Comparison of ENCODE assay signal across 8 cellular contexts in the genomic region with DNA sequence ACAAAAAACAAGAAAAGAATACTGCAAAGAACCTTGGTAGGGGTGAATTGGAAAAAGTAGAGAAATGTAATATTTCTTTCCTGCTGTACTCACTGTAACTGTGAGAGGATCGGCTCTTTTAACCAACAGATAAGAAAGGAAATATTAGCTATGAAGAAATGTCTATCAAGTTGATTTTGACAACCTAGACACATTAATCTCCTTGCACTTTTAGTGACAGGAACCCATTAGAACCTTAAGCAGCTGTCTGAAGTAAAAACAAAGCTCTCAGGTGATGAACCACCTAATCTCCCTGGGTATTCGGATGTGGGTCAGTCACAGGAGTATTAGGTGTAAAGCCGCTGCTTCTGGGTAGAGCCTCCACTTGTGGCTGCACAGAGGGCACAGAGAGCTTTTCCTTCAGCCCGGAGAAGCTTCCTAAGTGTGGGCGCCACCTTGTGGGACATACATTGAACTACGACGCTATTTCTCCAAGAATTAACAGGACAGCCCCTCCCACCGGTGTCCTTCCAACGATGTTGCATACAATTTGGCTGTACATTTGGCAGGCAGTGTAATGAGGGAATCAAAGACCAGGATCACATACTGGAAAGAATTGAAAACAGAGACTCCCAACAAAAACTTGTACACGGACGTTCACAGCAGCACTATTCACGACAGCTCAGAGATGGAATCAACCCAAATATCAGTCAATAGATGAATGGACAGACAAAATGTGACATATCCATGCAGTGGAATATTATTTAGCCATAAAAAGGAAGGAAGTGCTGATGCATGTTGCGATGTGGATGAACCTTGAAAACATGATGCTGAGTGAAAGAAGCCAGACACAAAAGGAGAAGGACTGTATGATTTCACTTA. TPM values are rescaled to one million over a fixed set of nuclear protein-coding genes. Genes with fewer than 3 reads are reported as not detected.
DNase-seq lines count a peak whose midpoint lies in the region; ATAC-seq, FAIRE-seq and TF ChIP-seq lines count a peak whose summit lies in the region.

No MANE protein-coding gene starts in this region.

- peak; percentile 57 for ATAC-seq in thoracic aorta (ENCODE audit: insufficient number of reproducible peaks, low FRiP score, low read depth)

- FAIRE-seq in frontal cortex (lab: Jason Lieb, UNC), result no peak

- no peaks in the 10 kb centered on the region for H3K9me3 ChIP-seq in SJSA1 (replicated peaks)
- no peaks in the 10 kb centered on the region for H3K9me3 ChIP-seq in thoracic aorta

- no peaks in the 10 kb centered on the region for H3K4me1 ChIP-seq in SJSA1 (replicated peaks)
- H3K4me1 ChIP-seq in thoracic aorta (ENCODE audit: control insufficient read depth in 1 of 2, low read depth in 2 of 2), result peaks cover 0 to 6% of the 10 kb centered on the region in 2 donors

- no peak overlapping the region for H3K4me3 ChIP-seq in AG10803 (ENCODE audit: low read length)
- H3K4me3 ChIP-seq in SJSA1, result no peak overlapping the region
- no peak overlapping the region for H3K4me3 ChIP-seq in thoracic aorta

- TF ChIP-seq CTCF in AG10803 (conservative IDR thresholded peaks at IDR 0.05; ENCODE audit: low read length) (peak; percentile 87), GM20000 (IDR thresholded peaks at IDR 0.05; ENCODE audit: extremely low read depth, missing control alignments) (peak; percentile 72), thoracic aorta (IDR thresholded peaks at IDR 0.05) (peak; percentile 81)

- no peak overlapping the region for H3K27ac ChIP-seq in SJSA1
- H3K27ac ChIP-seq in thoracic aorta, result no peak overlapping the region

- H3K36me3 ChIP-seq in SJSA1 (no peaks in the 10 kb centered on the region), thoracic aorta (peaks cover 30% of the 10 kb centered on the region)

- DNase-seq in AG10803 (ENCODE audit: low read depth), result peak; percentile 82
- DNase-seq in GM20000 (ENCODE audit: low spot score), result peak; percentile 84
- peak; percentile 75 for DNase-seq in MV-4-11 (lab: John Stamatoyannopoulos, UW)
- peak; percentile 53 to 71 for DNase-seq in SJSA1 (ENCODE audit: low read depth in 1 of 2, low spot score in 2 of 2)
- peak; percentile 84 for DNase-seq in activated effector memory CD4-positive, alpha-beta T cell treated with anti-CD3 and anti-CD28 coated beads, Interleukin-2, amount 50 U/mL, for 16 hours
- DNase-seq in frontal cortex (ENCODE audit: low spot score in 2 of 2), result peak; percentile 51 to 78
- peak; percentile 32 for DNase-seq in occipital lobe (lab: John Stamatoyannopoulos, UW)
- peak; percentile 24 for DNase-seq in thoracic aorta (ENCODE audit: low spot score)

- H3K27me3 ChIP-seq in SJSA1 (replicated peaks) (no peaks in the 10 kb centered on the region; the same call in 1 of the 2 replicates), thoracic aorta (replicated peaks; ENCODE audit: insufficient read depth) (no peaks in the 10 kb centered on the region)

RNA-seq across cellular contexts. Expression of a gene that starts 28.9 kb away (rescaled TPM):
- 60.8 and 66.4 TPM in 2 replicates for total RNA-seq in SJSA1 (2014; rRNA removed; shearing (Covaris generic))
- total RNA-seq in frontal cortex (37.9 TPM), occipital lobe (33.8 TPM), thoracic aorta (10 to 100 TPM; 35.7 to 72.2 TPM)

RNA-seq across cellular contexts. Expression of a gene that starts 46.4 kb away (rescaled TPM):
- total RNA-seq in SJSA1 (2014; rRNA removed; shearing (Covaris generic)), result 24.2 and 27.9 TPM in 2 replicates
- 24.1 TPM for total RNA-seq in frontal cortex
- total RNA-seq in occipital lobe, result 15.4 TPM
- total RNA-seq in thoracic aorta, result 100 to 1,000 TPM in 1 of 2 donors, 10 to 100 TPM in 1; 99.0 to 135 TPM

Comparison
In these comparisons a context has a peak if more than half of its experiments do, and no peak if none do; other contexts are left out.
1. DNase-seq: peak in every context shown above with its lines; median percentile 84 in GM20000; 84 in activated effector memory CD4-positive, alpha-beta T cell treated with anti-CD3 and anti-CD28 coated beads, Interleukin-2, amount 50 U/mL, for 16 hours; 82 in AG10803; 75 in MV-4-11; 64 in frontal cortex; 62 in SJSA1; 32 in occipital lobe; 24 in thoracic aorta.